ENCODE assay signal across 14 cellular contexts in genomic region chr10:56142092-56142728, GRCh38.
DNase-seq lines count a peak whose midpoint lies in the region; ATAC-seq and TF ChIP-seq lines count a peak whose summit lies in the region.
"Had no signal": no experiment of that assay in that cellular context is flagged by ENCODE, and none has a peak within 500 bp of the region (broad histone marks: within the 10 kb centered on the region; RNA-seq: fewer than 3 reads in every experiment).

No MANE protein-coding gene starts in this region.

- peak; percentile 85 for ATAC-seq in GM19351 (IDR thresholded peaks at IDR 0.05; ENCODE audit: unreplicated experiment)
- ATAC-seq in HG02678 (IDR thresholded peaks at IDR 0.05; ENCODE audit: unreplicated experiment), result peak; percentile 78
- peak; percentile 90 for ATAC-seq in HG03432 (IDR thresholded peaks at IDR 0.05; ENCODE audit: unreplicated experiment)
- ATAC-seq: A549 had no signal

- H3K4me1 ChIP-seq in mammary epithelial cell (ENCODE audit: insufficient read depth, low read length), result no peaks in the 10 kb centered on the region
- H3K4me1 ChIP-seq: A549, thyroid gland had no signal

- no peaks in the 10 kb centered on the region for H4K20me1 ChIP-seq in mammary epithelial cell (ENCODE audit: insufficient read depth, low read length)

- no peaks in the 10 kb centered on the region for H3K36me3 ChIP-seq in GM06990 (ENCODE audit: control insufficient read depth, insufficient read depth, low read length)
- no peaks in the 10 kb centered on the region for H3K36me3 ChIP-seq in mammary epithelial cell (ENCODE audit: insufficient read depth, low read length)
- H3K36me3 ChIP-seq: thyroid gland had no signal

- H3K27me3 ChIP-seq in GM06990 (replicated peaks; ENCODE audit: control insufficient read depth, insufficient read depth, low read length), result no peaks in the 10 kb centered on the region
- no peaks in the 10 kb centered on the region for H3K27me3 ChIP-seq in mammary epithelial cell (ENCODE audit: insufficient read depth, low read length)
- H3K27me3 ChIP-seq: thyroid gland had no signal

- H3K9me3 ChIP-seq in mammary epithelial cell (replicated peaks; ENCODE audit: insufficient read depth, low read length), result no peaks in the 10 kb centered on the region
- H3K9me3 ChIP-seq: A549, thyroid gland had no signal

- in situ Hi-C loops in ACHN (cut with HindIII; ENCODE audit: low pct_ligation_motif_present, low pct_unique_long_range_greater_than_20kb, low sequenced_read_pairs) (no loop called here), mammary epithelial cell (cut with MboI; ENCODE audit: low sequenced_read_pairs in 2 of 2) (no loop called here)

- no TSS peak for BruUV-seq in mammary epithelial cell (replicated peaks; lab: Mats Ljungman, UMichigan)

- H3K4me2 ChIP-seq in mammary epithelial cell (ENCODE audit: insufficient read depth, low read depth, low read length), result no peak overlapping the region
- H3K4me2 ChIP-seq: A549 had no signal

- dilution Hi-C loops in mammary epithelial cell (cut with HindIII; ENCODE audit: low sequenced_read_pairs), result no loop called here

- no peak overlapping the region for H3K27ac ChIP-seq in mammary epithelial cell (ENCODE audit: insufficient read depth, low read depth, low read length)
- H3K27ac ChIP-seq: A549, thyroid gland had no signal

- CTCF ChIA-PET in mammary epithelial cell (lab: Charles Lee; ENCODE audit: low non-redundant PET), result no interaction called here

- H3K79me2 ChIP-seq in mammary epithelial cell (ENCODE audit: insufficient read depth, low read length), result no peaks in the 10 kb centered on the region

- intact Hi-C loops in head of caudate nucleus (cut with DNase I), result no loop called here
- intact Hi-C loops in mammary epithelial cell (cut with micrococcal nuclease), result no loop called here

- H3K4me3 ChIP-seq in GM06990 (replicated peaks; ENCODE audit: low read depth, low read length), result no peak overlapping the region
- H3K4me3 ChIP-seq in mammary epithelial cell (replicated peaks in 1 of 3; ENCODE audit: insufficient read depth in 1 of 3, low read depth in 2 of 3, low read length in 3 of 3), result no peak overlapping the region
- H3K4me3 ChIP-seq: A549, thyroid gland had no signal

- no peak overlapping the region for H2AFZ ChIP-seq in mammary epithelial cell (ENCODE audit: low read depth, low read length)

- TF ChIP-seq CTCF in GM06990 (IDR thresholded peaks at IDR 0.05; ENCODE audit: insufficient read depth, low read length, poor library complexity, severe bottlenecking) (no peak), mammary epithelial cell (conservative IDR thresholded peaks at IDR 0.05 in 1 of 2, IDR thresholded peaks at IDR 0.05 in 1 of 2; ENCODE audit: extremely low read depth in 1 of 2, insufficient read depth in 1 of 2, low read depth in 1 of 2, low read length in 2 of 2) (no peak)

- 50% methylated on average over 1 of the region's 1 CpG for WGBS in mammary epithelial cell (ENCODE audit: low coverage, missing lambda C conversion rate)

- no peak overlapping the region for H3K9ac ChIP-seq in mammary epithelial cell (ENCODE audit: insufficient read depth, low read length)

- DNase-seq in GM06990 (ENCODE audit: extremely low read depth, insufficient read length) (peak; percentile 28), ACHN (no peak), head of caudate nucleus (no peak), NCI-H1417 treated with DMSO at 0.1 percent for 48 hours (lab: John Stamatoyannopoulos, UW) (no peak), mammary epithelial cell (no peak)
- DNase-seq: activated T-cell treated with anti-CD3 and anti-CD28 coated beads for 4 hours, dermis blood vessel endothelial cell, NCI-H446, SIG-M5, thyroid gland had no signal
